1 cellular context compared by ENCODE assay signal in the genomic region with DNA sequence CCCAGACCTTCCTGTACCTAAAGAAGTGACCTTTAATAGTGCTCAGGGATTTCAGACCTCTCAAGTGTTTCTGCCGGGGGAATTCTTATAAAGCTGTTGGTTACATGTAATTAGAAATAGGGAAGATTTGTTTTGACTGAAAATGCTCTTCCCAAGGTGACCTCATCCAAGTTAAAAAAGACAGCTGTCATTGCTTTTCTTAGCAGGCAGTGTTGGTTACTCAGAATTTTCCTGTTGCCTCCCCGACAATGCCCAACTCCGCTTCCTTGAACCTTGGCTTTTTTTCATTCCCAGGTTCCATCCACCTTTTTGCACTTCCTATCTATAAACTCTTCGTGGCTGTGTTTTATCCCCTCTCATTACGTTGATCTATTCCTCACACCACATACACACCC.
TF ChIP-seq lines count a peak whose summit lies in the region.

No MANE protein-coding gene starts in this region.

TF ChIP-seq in IMR-90, 13 proteins besides CTCF, POLR2A, EP300 and RAD21 (continued from another document):
- TF ChIP-seq, protein P1, sequence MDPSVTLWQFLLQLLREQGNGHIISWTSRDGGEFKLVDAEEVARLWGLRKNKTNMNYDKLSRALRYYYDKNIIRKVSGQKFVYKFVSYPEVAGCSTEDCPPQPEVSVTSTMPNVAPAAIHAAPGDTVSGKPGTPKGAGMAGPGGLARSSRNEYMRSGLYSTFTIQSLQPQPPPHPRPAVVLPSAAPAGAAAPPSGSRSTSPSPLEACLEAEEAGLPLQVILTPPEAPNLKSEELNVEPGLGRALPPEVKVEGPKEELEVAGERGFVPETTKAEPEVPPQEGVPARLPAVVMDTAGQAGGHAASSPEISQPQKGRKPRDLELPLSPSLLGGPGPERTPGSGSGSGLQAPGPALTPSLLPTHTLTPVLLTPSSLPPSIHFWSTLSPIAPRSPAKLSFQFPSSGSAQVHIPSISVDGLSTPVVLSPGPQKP (IDR thresholded peaks at IDR 0.05; ENCODE audit: borderline replicate concordance, low read depth, low read length) = no peak
- TF ChIP-seq USF2 (IDR thresholded peaks at IDR 0.05; ENCODE audit: low read depth, low read length) = no peak
- no peak for TF ChIP-seq FOS (IDR thresholded peaks at IDR 0.05; ENCODE audit: low read depth, low read length)
- no peak; the same call in 1 of the 2 replicates for TF ChIP-seq SMC3 (IDR thresholded peaks at IDR 0.05; ENCODE audit: low read depth, low read length)
- no peak for TF ChIP-seq CHD1 (IDR thresholded peaks at IDR 0.05; ENCODE audit: low read depth, low read length)
